8 cellular contexts compared by ENCODE assay signal in the genomic region with DNA sequence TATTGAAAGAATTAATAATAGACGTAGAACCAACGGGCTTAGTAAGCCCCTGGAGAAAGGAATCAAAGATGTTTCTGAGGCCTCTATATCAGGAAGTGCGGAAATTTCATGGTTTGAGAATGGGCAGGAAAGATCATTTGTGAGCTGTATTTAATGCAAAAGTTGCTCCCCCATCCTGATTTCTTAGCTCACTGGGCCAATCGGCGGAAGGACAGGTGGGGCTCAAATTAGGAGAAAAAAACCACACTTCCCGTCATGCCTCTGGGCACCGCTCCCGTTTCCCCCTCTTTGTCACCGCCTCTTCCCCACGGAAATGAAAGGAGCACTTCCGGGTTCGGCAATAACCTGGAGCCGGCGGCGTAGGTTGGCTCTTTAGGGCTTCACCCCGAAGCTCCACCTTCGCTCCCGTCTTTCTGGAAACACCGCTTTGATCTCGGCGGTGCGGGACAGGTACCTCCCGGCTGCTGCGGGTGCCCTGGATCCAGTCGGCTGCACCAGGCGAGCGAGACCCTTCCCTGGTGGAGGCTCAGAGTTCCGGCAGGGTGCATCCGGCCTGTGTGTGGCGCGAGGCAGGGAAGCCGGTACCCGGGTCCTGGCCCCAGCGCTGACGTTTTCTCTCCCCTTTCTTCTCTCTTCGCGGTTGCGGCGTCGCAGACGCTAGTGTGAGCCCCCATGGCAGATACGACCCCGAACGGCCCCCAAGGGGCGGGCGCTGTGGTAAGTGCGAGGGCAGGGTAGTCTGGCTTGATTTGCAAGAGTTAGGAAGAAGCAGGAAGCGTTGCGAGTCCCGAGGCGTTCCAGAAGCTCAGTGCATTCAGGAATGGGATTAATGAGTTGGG. TPM values are rescaled to one million over a fixed set of nuclear protein-coding genes. Genes with fewer than 3 reads are reported as not detected.
DNase-seq lines count a peak whose midpoint lies in the region; ATAC-seq and FAIRE-seq lines count a peak whose summit lies in the region.

A gene with protein sequence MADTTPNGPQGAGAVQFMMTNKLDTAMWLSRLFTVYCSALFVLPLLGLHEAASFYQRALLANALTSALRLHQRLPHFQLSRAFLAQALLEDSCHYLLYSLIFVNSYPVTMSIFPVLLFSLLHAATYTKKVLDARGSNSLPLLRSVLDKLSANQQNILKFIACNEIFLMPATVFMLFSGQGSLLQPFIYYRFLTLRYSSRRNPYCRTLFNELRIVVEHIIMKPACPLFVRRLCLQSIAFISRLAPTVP (plus strand): TSS at position 617 of the 839 bp plus-strand sequence. CDS start 56 bp downstream, at position 673.

- peak within 1 kb of the TSS; percentile 72 for H3K23ac ChIP-seq in mesendoderm (ENCODE audit: low read length)

- peaks cover 1% of the 10 kb centered on the region for H3K79me1 ChIP-seq in mesendoderm (ENCODE audit: low read length)

- H4K5ac ChIP-seq in mesendoderm (ENCODE audit: low read length), result no peak within 1 kb of the TSS

- no peaks in the 10 kb centered on the region for H3K9me3 ChIP-seq in endocrine pancreas (ENCODE audit: control insufficient read depth, low read length)

- no peak within 1 kb of the TSS for H2BK15ac ChIP-seq in mesendoderm (replicated peaks; ENCODE audit: low read depth)

- peak within 1 kb of the TSS; percentile 63 for H3K4ac ChIP-seq in mesendoderm (ENCODE audit: low read depth, low read length)

- no peak within 1 kb of the TSS for H2AK5ac ChIP-seq in mesendoderm (ENCODE audit: low read length)

- peaks cover 14% of the 10 kb centered on the region for H3K4me1 ChIP-seq in endocrine pancreas (ENCODE audit: control insufficient read depth, insufficient read depth, low read length)
- no peaks in the 10 kb centered on the region for H3K4me1 ChIP-seq in mesendoderm (ENCODE audit: control insufficient read depth, low read depth, low read length)

- H3K56ac ChIP-seq in mesendoderm (ENCODE audit: low read length), result peak within 1 kb of the TSS; percentile 96

- peak within 1 kb of the TSS; percentile 78 for H3K4me2 ChIP-seq in mesendoderm (ENCODE audit: low read length)

- H3K4me3 ChIP-seq in endocrine pancreas (ENCODE audit: control insufficient read depth, insufficient read depth, low read length), result peak within 1 kb of the TSS; percentile 86
- H3K4me3 ChIP-seq in mesendoderm (ENCODE audit: low read length), result peak within 1 kb of the TSS; percentile 97

- H3K27ac ChIP-seq in mesendoderm (ENCODE audit: low read depth, low read length), result peak within 1 kb of the TSS; percentile 94

- H2BK120ac ChIP-seq in mesendoderm (ENCODE audit: low read depth, low read length), result no peak within 1 kb of the TSS

- no peak within 1 kb of the TSS for H2BK5ac ChIP-seq in mesendoderm (ENCODE audit: low read length)

- H3K36me3 ChIP-seq in endocrine pancreas (ENCODE audit: control insufficient read depth, insufficient read depth, low read length) (no peaks in the 10 kb centered on the region), mesendoderm (ENCODE audit: control insufficient read depth, insufficient read depth, low read length) (no peaks in the 10 kb centered on the region)

- no peak for FAIRE-seq in HTR-8/SVneo (lab: Jason Lieb, UNC)

- DNase-seq in COR-L47 (lab: John Stamatoyannopoulos, UW), result peak; percentile 83
- peak; percentile 85 for DNase-seq in HTR-8/SVneo (ENCODE audit: insufficient read length, low spot score)
- DNase-seq in NOMO-1 treated with dmso at 0.1 percent for 144 hours (lab: John Stamatoyannopoulos, UW; ENCODE audit: unreplicated experiment), result peak; percentile 95
- peak; percentile 47 to 53 (median 49) for DNase-seq in activated CD8-positive, alpha-beta memory T cell treated with anti-CD3 and anti-CD28 coated beads for 48 hours (ENCODE audit: low read depth in 2 of 3, low spot score in 2 of 3)
- DNase-seq in mesendoderm, result peak; percentile 96
- peak; percentile 53 for DNase-seq in stimulated activated CD8-positive, alpha-beta memory T cell treated with anti-CD3 and anti-CD28 coated beads, Interleukin-15, amount 100 ng/mL, for 1 hour (ENCODE audit: low read depth)

- no peak within 1 kb of the TSS for H4K8ac ChIP-seq in mesendoderm (ENCODE audit: low read depth, low read length)

- H3K9ac ChIP-seq in endocrine pancreas (ENCODE audit: control insufficient read depth, insufficient read depth, low read length) (peak within 1 kb of the TSS; percentile 88), mesendoderm (ENCODE audit: low read length) (peak within 1 kb of the TSS; percentile 93)

- peak within 1 kb of the TSS; percentile 72 for H3K18ac ChIP-seq in mesendoderm (ENCODE audit: low read length)

- H3K79me2 ChIP-seq in mesendoderm (ENCODE audit: control insufficient read depth, insufficient read depth, low read length), result peaks cover 19% of the 10 kb centered on the region

- H3K27me3 ChIP-seq in endocrine pancreas (ENCODE audit: control insufficient read depth, insufficient read depth, low read length) (no peaks in the 10 kb centered on the region), mesendoderm (ENCODE audit: insufficient read depth, low read length, poor library complexity) (no peaks in the 10 kb centered on the region)

- WGBS in mesendoderm (ENCODE audit: extremely low coverage, insufficient coverage, low lambda C conversion rate), result no CpG with 5 or more reads among the region's 51 CpGs

- ATAC-seq in GM21367 (IDR thresholded peaks at IDR 0.05; ENCODE audit: unreplicated experiment), result peak; percentile 93

RNA-seq across cellular contexts. Expression of the gene that starts here (rescaled TPM):
- 71.1 TPM for polyA plus RNA-seq in mesendoderm (2013, experiment 1 of 2)
- polyA plus RNA-seq in mesendoderm (2013, experiment 2 of 2), result 72.8 TPM

Comparison
In these comparisons a context has a peak if more than half of its experiments do, and no peak if none do; other contexts are left out.
1. Peak in every context shown above with its lines: DNase-seq, ATAC-seq, H3K4me3 ChIP-seq and H3K27ac ChIP-seq.